Comparison of ENCODE assay signal across 18 cellular contexts in genomic region chr4:157005193-157005592, GRCh38. TPM values are rescaled to one million over a fixed set of nuclear protein-coding genes. Genes with fewer than 3 reads are reported as not detected.
DNase-seq lines count a peak whose midpoint lies in the region; ATAC-seq and TF ChIP-seq lines count a peak whose summit lies in the region.
"Had no signal": no experiment of that assay in that cellular context is flagged by ENCODE, and none has a peak within 500 bp of the region (broad histone marks: within the 10 kb centered on the region; RNA-seq: fewer than 3 reads in every experiment).

No MANE protein-coding gene starts in this region.

- no peaks in the 10 kb centered on the region for H3K9me3 Mint-ChIP-seq in activated CD8-positive, alpha-beta memory T cell treated with anti-CD3 and anti-CD28 coated beads, Interleukin-2, amount 10 ng/mL, durations not matched to agents 7 days and 5 days (ENCODE audit: low read depth)
- H3K9me3 Mint-ChIP-seq: activated CD8-positive, alpha-beta T cell treated with anti-CD3 and anti-CD28 coated beads for 36 hours had no signal

- H3K9me3 ChIP-seq in lower lobe of right lung (no peaks in the 10 kb centered on the region), suprapubic skin (no peaks in the 10 kb centered on the region)
- H3K9me3 ChIP-seq: adrenal gland, Peyer's patch had no signal

- CTCF ChIA-PET in activated CD8-positive, alpha-beta memory T cell treated with anti-CD3 and anti-CD28 coated beads, Interleukin-2, amount 10 ng/mL, durations not matched to agents 7 days and 5 days (lab: Charles Lee): no interaction called here

- no peaks in the 10 kb centered on the region for H3K4me1 Mint-ChIP-seq in activated CD8-positive, alpha-beta memory T cell treated with anti-CD3 and anti-CD28 coated beads, Interleukin-2, amount 10 ng/mL, durations not matched to agents 7 days and 5 days

- H3K27ac Mint-ChIP-seq in activated CD8-positive, alpha-beta memory T cell treated with anti-CD3 and anti-CD28 coated beads, Interleukin-2, amount 10 ng/mL, durations not matched to agents 7 days and 5 days: no peak overlapping the region
- H3K27ac Mint-ChIP-seq: activated CD8-positive, alpha-beta T cell treated with anti-CD3 and anti-CD28 coated beads for 36 hours had no signal

- 36% methylated on average over 2 of the region's 2 CpGs for WGBS in suprapubic skin

- TF ChIP-seq POLR2A in suprapubic skin (IDR thresholded peaks at IDR 0.05): no peak

- no peak for TF ChIP-seq CTCF in lower lobe of right lung (IDR thresholded peaks at IDR 0.05)
- TF ChIP-seq CTCF in suprapubic skin (IDR thresholded peaks at IDR 0.05): no peak

- H3K27ac ChIP-seq in lower lobe of right lung (peak overlapping the region; percentile 56), suprapubic skin (peak overlapping the region; percentile 85)
- H3K27ac ChIP-seq: 22Rv1, C4-2B, Peyer's patch, WERI-Rb-1 had no signal

- intact Hi-C loops in lower lobe of right lung (cut with DNase I): no loop called here

- no peaks in the 10 kb centered on the region for H3K36me3 ChIP-seq in lower lobe of right lung
- H3K36me3 ChIP-seq in suprapubic skin: no peaks in the 10 kb centered on the region
- H3K36me3 ChIP-seq: adrenal gland, Peyer's patch, WERI-Rb-1 had no signal

- H3K36me3 Mint-ChIP-seq in activated CD8-positive, alpha-beta memory T cell treated with anti-CD3 and anti-CD28 coated beads, Interleukin-2, amount 10 ng/mL, durations not matched to agents 7 days and 5 days: no peaks in the 10 kb centered on the region

- H3K4me1 ChIP-seq in lower lobe of right lung (no peaks in the 10 kb centered on the region), suprapubic skin (peaks cover 14% of the 10 kb centered on the region)
- H3K4me1 ChIP-seq: Peyer's patch had no signal

- H3K27me3 ChIP-seq in lower lobe of right lung (ENCODE audit: low read depth) (no peaks in the 10 kb centered on the region), suprapubic skin (no peaks in the 10 kb centered on the region)
- H3K27me3 ChIP-seq: adrenal gland, Peyer's patch had no signal

- ATAC-seq in lower lobe of right lung: peak in 1 of 2 donors; percentile 24
- no peak for ATAC-seq in activated CD8-positive, alpha-beta memory T cell treated with anti-CD3 and anti-CD28 coated beads, Interleukin-2, amount 10 ng/mL, durations not matched to agents 7 days and 5 days
- ATAC-seq: activated CD8-positive, alpha-beta T cell treated with anti-CD3 and anti-CD28 coated beads for 36 hours had no signal

- no peak for TF ChIP-seq EP300 in suprapubic skin (IDR thresholded peaks at IDR 0.05)

- DNase-seq in DMS 273 (lab: John Stamatoyannopoulos, UW; ENCODE audit: unreplicated experiment) (peak; percentile 14), DMS 273 treated with DMSO at 0.1 percent for 48 hours (lab: John Stamatoyannopoulos, UW) (no peak), cerebellum (ENCODE audit: low spot score) (peak; percentile 0), lower lobe of right lung (no peak), suprapubic skin (ENCODE audit: low spot score in 2 of 2) (no peak), AG08396 (ENCODE audit: low spot score) (no peak)
- no peak for DNase-seq in stimulated activated CD4-positive, alpha-beta T cell treated with anti-CD3 and anti-CD28 coated beads, Interleukin-4, amount 100 ng/mL, for 4 hours
- no peak for DNase-seq in activated CD8-positive, alpha-beta memory T cell treated with anti-CD3 and anti-CD28 coated beads, Interleukin-2, amount 10 ng/mL, durations not matched to agents 7 days and 5 days
- DNase-seq: activated CD8-positive, alpha-beta T cell treated with anti-CD3 and anti-CD28 coated beads for 36 hours; DMS79 treated with DMSO at 0.1 percent for 48 hours; head of caudate nucleus; NCI-H187; NCI-H526 treated with DMSO at 0.1 percent for 48 hours; Peyer's patch; WERI-Rb-1 had no signal

- H3K27me3 Mint-ChIP-seq in activated CD8-positive, alpha-beta memory T cell treated with anti-CD3 and anti-CD28 coated beads, Interleukin-2, amount 10 ng/mL, durations not matched to agents 7 days and 5 days: no peaks in the 10 kb centered on the region
- H3K27me3 Mint-ChIP-seq: activated CD8-positive, alpha-beta T cell treated with anti-CD3 and anti-CD28 coated beads for 36 hours had no signal

- no peak overlapping the region for H3K4me3 ChIP-seq in lower lobe of right lung
- peak overlapping the region; percentile 0 for H3K4me3 ChIP-seq in suprapubic skin
- H3K4me3 ChIP-seq: Peyer's patch had no signal

- no peak overlapping the region for H3K4me3 Mint-ChIP-seq in activated CD8-positive, alpha-beta memory T cell treated with anti-CD3 and anti-CD28 coated beads, Interleukin-2, amount 10 ng/mL, durations not matched to agents 7 days and 5 days
- H3K4me3 Mint-ChIP-seq: activated CD8-positive, alpha-beta T cell treated with anti-CD3 and anti-CD28 coated beads for 36 hours had no signal

RNA-seq across cellular contexts. Expression of gene PDGFC, which starts 33.6 kb away (rescaled TPM):
- total RNA-seq in cerebellum: 23.0 TPM
- 30.6 TPM for total RNA-seq in lower lobe of right lung
- total RNA-seq in suprapubic skin: 10 to 100 TPM; 12.0 to 26.4 (median 22.4) TPM
- not detected for total RNA-seq in activated CD8-positive, alpha-beta memory T cell treated with anti-CD3 and anti-CD28 coated beads, Interleukin-2, amount 10 ng/mL, durations not matched to agents 7 days and 5 days
- total RNA-seq: activated CD8-positive, alpha-beta T cell treated with anti-CD3 and anti-CD28 coated beads for 36 hours had no signal

Comparison
In these comparisons a context has a peak if more than half of its experiments do, and no peak if none do; other contexts are left out.
1. DNase-seq: peak in DMS 273 (single experiment) and cerebellum (single experiment); none in DMS 273 treated with DMSO at 0.1 percent for 48 hours (single experiment), lower lobe of right lung (single experiment), suprapubic skin (0 of 2), stimulated activated CD4-positive, alpha-beta T cell treated with anti-CD3 and anti-CD28 coated beads, Interleukin-4, amount 100 ng/mL, for 4 hours (0 of 2), activated CD8-positive, alpha-beta memory T cell treated with anti-CD3 and anti-CD28 coated beads, Interleukin-2, amount 10 ng/mL, durations not matched to agents 7 days and 5 days (single experiment) and AG08396 (single experiment).
2. RNA of gene PDGFC, which starts 33.6 kb away (total RNA-seq): 30.6 TPM in lower lobe of right lung (single experiment), 12.0 to 26.4 TPM in suprapubic skin and 23.0 TPM in cerebellum (single experiment); not detected in activated CD8-positive, alpha-beta memory T cell treated with anti-CD3 and anti-CD28 coated beads, Interleukin-2, amount 10 ng/mL, durations not matched to agents 7 days and 5 days; every median in the first group is over 10 times any median in the second.